ENCODE assay signal across 21 cellular contexts in the genomic region with DNA sequence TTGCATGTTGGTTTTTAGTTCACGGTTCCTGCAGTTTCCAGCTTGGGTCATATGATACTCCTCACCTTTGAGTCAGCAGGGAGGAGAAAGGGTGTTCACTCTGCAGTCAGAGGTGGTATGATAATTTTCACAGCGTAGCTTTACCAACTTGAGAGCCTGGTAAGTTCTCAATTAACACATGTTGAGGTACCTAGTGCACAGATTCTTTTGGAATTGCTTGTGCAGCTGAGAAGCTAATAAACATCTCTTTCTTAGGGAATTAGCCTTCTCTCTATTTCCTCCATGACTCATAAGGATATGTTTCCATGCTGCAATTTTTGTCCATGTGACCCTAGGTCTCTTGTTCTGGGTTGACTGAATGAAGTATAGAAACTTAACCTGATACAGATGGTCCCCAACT.
A peak's percentile ranks its signal among the peaks of the same experiment; 100 is the strongest.
DNase-seq lines count a peak whose midpoint lies in the region; ATAC-seq and TF ChIP-seq lines count a peak whose summit lies in the region.
"Had no signal": no experiment of that assay in that cellular context is flagged by ENCODE, and none has a peak within 500 bp of the region (broad histone marks: within the 10 kb centered on the region; RNA-seq: fewer than 3 reads in every experiment).

No MANE protein-coding gene starts in this region.

- H3K4me3 ChIP-seq in fibroblast of mammary gland (ENCODE audit: control insufficient read depth, low read depth, low read length), result no peak overlapping the region
- H3K4me3 ChIP-seq: BLaER1, body of pancreas had no signal

- no peak overlapping the region for H3K27ac ChIP-seq in RWPE1
- H3K27ac ChIP-seq: BLaER1, body of pancreas, WERI-Rb-1 had no signal

- POLR2A ChIA-PET in RWPE1 (lab: Yijun Ruan, JAX; ENCODE audit: low non-redundant PET), result no interaction called here

- TF ChIP-seq CTCF in RWPE1 (conservative IDR thresholded peaks at IDR 0.05; ENCODE audit: low read depth), result no peak
- TF ChIP-seq CTCF in fibroblast of mammary gland (conservative IDR thresholded peaks at IDR 0.05; ENCODE audit: control insufficient read depth, insufficient read depth, low read depth, low read length), result no peak

- intact Hi-C loops in sciatic nerve (cut with DNase I), result no loop called here

- ATAC-seq in GM21786 (IDR thresholded peaks at IDR 0.05; ENCODE audit: unreplicated experiment), result no peak
- ATAC-seq in HG03097 (IDR thresholded peaks at IDR 0.05; ENCODE audit: low FRiP score, unreplicated experiment), result no peak
- no peak for ATAC-seq in sciatic nerve
- ATAC-seq: body of pancreas, T-helper 17 cell had no signal

- CTCF ChIA-PET in RWPE1 (lab: Yijun Ruan, JAX), result interaction anchor here (0.6 kb wide), 1 partner anchor 13 kb away, joined by 3 read pairs; no protein-coding TSS in a partner anchor

- peak; percentile 18 for DNase-seq in NCI-H2196 treated with DMSO at 0.1 percent for 48 hours (lab: John Stamatoyannopoulos, UW; ENCODE audit: unreplicated experiment)
- DNase-seq in NCI-H2196 (lab: John Stamatoyannopoulos, UW; ENCODE audit: unreplicated experiment), result no peak
- DNase-seq in RWPE1 (ENCODE audit: low spot score), result peak; percentile 10
- peak; percentile 54 for DNase-seq in fibroblast of mammary gland (ENCODE audit: low read depth)
- peak; percentile 51 for DNase-seq in stromal cell of bone marrow (ENCODE audit: low read depth)
- DNase-seq in sciatic nerve (ENCODE audit: low spot score), result no peak
- DNase-seq: 8988T; activated CD4-positive, alpha-beta memory T cell treated with anti-CD3 and anti-CD28 coated beads for 36 hours; activated naive CD4-positive, alpha-beta T cell treated with anti-CD3 and anti-CD28 coated beads, Interleukin-2, amount 50 U/mL, for 16 hours; activated T-cell treated with anti-CD3 and anti-CD28 coated beads, Interleukin-2, amount 50 U/mL, for 1 hour; body of pancreas; DMS 273 treated with DMSO at 0.1 percent for 48 hours; hypothalamus; NCI-H1694; Right ventricle myocardium superior; stimulated activated CD8-positive, alpha-beta memory T cell treated with anti-CD3 and anti-CD28 coated beads, Interleukin-4, amount 100 ng/mL, for 48 hours; T-helper 17 cell; WERI-Rb-1 had no signal

Comparison
In these comparisons a context has a peak if more than half of its experiments do, and no peak if none do; other contexts are left out.
1. DNase-seq: peak in NCI-H2196 treated with DMSO at 0.1 percent for 48 hours (single experiment), RWPE1 (single experiment), fibroblast of mammary gland (single experiment) and stromal cell of bone marrow (single experiment); none in NCI-H2196 (single experiment) and sciatic nerve (single experiment).